ENCODE assay signal across 8 cellular contexts in genomic region chr9:108053555-108054061, GRCh38.
DNase-seq lines count a peak whose midpoint lies in the region; ATAC-seq and TF ChIP-seq lines count a peak whose summit lies in the region.

No MANE protein-coding gene starts in this region.

- H3K9ac ChIP-seq in skeletal muscle satellite cell (ENCODE audit: low read depth, low read length), result peak overlapping the region; percentile 69

- no peak overlapping the region for H3K4me3 ChIP-seq in WERI-Rb-1 (ENCODE audit: low read depth, low read length)
- peak overlapping the region; percentile 8 for H3K4me3 ChIP-seq in left ventricle myocardium inferior
- no peak overlapping the region for H3K4me3 ChIP-seq in skeletal muscle satellite cell (ENCODE audit: low read length)

- TF ChIP-seq CTCF in WERI-Rb-1 (IDR thresholded peaks at IDR 0.05; ENCODE audit: low read depth, low read length), result no peak
- no peak for TF ChIP-seq CTCF in left ventricle myocardium inferior (IDR thresholded peaks at IDR 0.05; ENCODE audit: borderline replicate concordance)

- H3K4me1 ChIP-seq in left ventricle myocardium inferior (peaks cover 32% of the 10 kb centered on the region), skeletal muscle satellite cell (ENCODE audit: control insufficient read depth, insufficient read depth, low read length) (peaks cover 80% of the 10 kb centered on the region)

- H3K9me3 ChIP-seq in WERI-Rb-1 (ENCODE audit: severe bottlenecking) (no peaks in the 10 kb centered on the region), left ventricle myocardium inferior (replicated peaks) (no peaks in the 10 kb centered on the region), skeletal muscle satellite cell (replicated peaks; ENCODE audit: low read length) (no peaks in the 10 kb centered on the region)

- DNase-seq in H4 (ENCODE audit: low spot score) (peak; percentile 80), WERI-Rb-1 (peak; percentile 22), left ventricle myocardium inferior (peak; percentile 67), HK-2 (ENCODE audit: unreplicated experiment) (no peak)

- intact Hi-C loops in left ventricle myocardium inferior (cut with micrococcal nuclease), result no loop called here

- peak overlapping the region; percentile 70 for H3K4me2 ChIP-seq in skeletal muscle satellite cell (ENCODE audit: low read length)

- ATAC-seq in HG03039 (IDR thresholded peaks at IDR 0.05; ENCODE audit: unreplicated experiment) (no peak), HG02610 (IDR thresholded peaks at IDR 0.05; ENCODE audit: unreplicated experiment) (no peak), HG03139 (IDR thresholded peaks at IDR 0.05; ENCODE audit: unreplicated experiment) (no peak)

- H3K27me3 ChIP-seq in WERI-Rb-1 (ENCODE audit: insufficient read depth, low read depth, severe bottlenecking), result no peaks in the 10 kb centered on the region
- H3K27me3 ChIP-seq in left ventricle myocardium inferior (ENCODE audit: low read depth), result peaks cover 14% of the 10 kb centered on the region
- H3K27me3 ChIP-seq in skeletal muscle satellite cell (ENCODE audit: control insufficient read depth, insufficient read depth, low read length), result no peaks in the 10 kb centered on the region

- H3K36me3 ChIP-seq in WERI-Rb-1, result no peaks in the 10 kb centered on the region
- H3K36me3 ChIP-seq in left ventricle myocardium inferior, result no peaks in the 10 kb centered on the region
- no peaks in the 10 kb centered on the region for H3K36me3 ChIP-seq in skeletal muscle satellite cell (ENCODE audit: insufficient read depth, low read length)

- H3K27ac ChIP-seq in WERI-Rb-1 (no peak overlapping the region), left ventricle myocardium inferior (replicated peaks) (peak overlapping the region; percentile 36)
